25 cellular contexts compared by ENCODE assay signal in genomic region chr19:38457690-38458405, GRCh38. TPM values are rescaled to one million over a fixed set of nuclear protein-coding genes. Genes with fewer than 3 reads are reported as not detected.
"Had no signal": no experiment of that assay in that cellular context is flagged by ENCODE, and none has a peak within 500 bp of the region (broad histone marks: within the 10 kb centered on the region; RNA-seq: fewer than 3 reads in every experiment).

No MANE protein-coding gene starts in this region.

- H3K4me3 ChIP-seq: MG63, SJSA1, SK-N-MC had no signal

- H3K27ac ChIP-seq: SJSA1, SK-N-MC had no signal

- H3K36me3 ChIP-seq: MG63, SJSA1 had no signal

- H3K4me1 ChIP-seq: SJSA1 had no signal

- ATAC-seq: HepG2 had no signal

- DNase-seq: IMR-90, Karpas-422, KG1, MG63, NCI-H1092, NCI-H1105 treated with DMSO at 0.1 percent for 48 hours, NCI-H1417 treated with DMSO at 0.1 percent for 48 hours, NCI-H146, NCI-H187, NCI-H2029, NCI-H2081 treated with DMSO at 0.1 percent for 48 hours, NCI-H2171, NCI-H226, NCI-H446, NCI-H510A, NCI-H524 treated with DMSO at 0.1 percent for 48 hours, NCI-H69, NCI-H774, Right ventricle myocardium superior, RPMI8226, SIG-M5 had no signal

- H3K27me3 ChIP-seq: SJSA1 had no signal

- H3K9me3 ChIP-seq: MG63, SJSA1 had no signal

RNA-seq across cellular contexts. Expression of gene RYR1, which starts 24.4 kb away (rescaled TPM):
- total RNA-seq: HepG2, HT1080, IMR-90, SJSA1 had no signal

RNA-seq across cellular contexts. Expression of gene RASGRP4, which starts 31.8 kb away (rescaled TPM):
- total RNA-seq: HepG2, HT1080, IMR-90, SJSA1 had no signal
